ENCODE assay signal across 21 cellular contexts in genomic region chr17:66957951-66958579, GRCh38. TPM values are rescaled to one million over a fixed set of nuclear protein-coding genes. Genes with fewer than 3 reads are reported as not detected.
DNase-seq lines count a peak whose midpoint lies in the region; ATAC-seq, FAIRE-seq and TF ChIP-seq lines count a peak whose summit lies in the region.
"Had no signal": no experiment of that assay in that cellular context is flagged by ENCODE, and none has a peak within 500 bp of the region (broad histone marks: within the 10 kb centered on the region; RNA-seq: fewer than 3 reads in every experiment).

No MANE protein-coding gene starts in this region.

- no peaks in the 10 kb centered on the region for H3K79me1 ChIP-seq in H1 (ENCODE audit: low read depth, low read length)
- H3K79me1 ChIP-seq in mesenchymal stem cell (replicated peaks; ENCODE audit: low read length, poor library complexity, severe bottlenecking), result no peaks in the 10 kb centered on the region

- no peak for TF ChIP-seq RAD21 in H1 (IDR thresholded peaks at IDR 0.05 in 1 of 2, conservative IDR thresholded peaks at IDR 0.05 in 1 of 2; ENCODE audit: low read depth in 2 of 2, low read length in 2 of 2)

- ATAC-seq in Panc1 (no peak), HG03196 (IDR thresholded peaks at IDR 0.05; ENCODE audit: unreplicated experiment) (no peak)

- no peak overlapping the region for H3K9ac ChIP-seq in H1 (replicated peaks in 1 of 4; ENCODE audit: extremely low read depth in 1 of 4, low read depth in 3 of 4, low read length in 3 of 4)
- no peak overlapping the region for H3K9ac ChIP-seq in mesenchymal stem cell (ENCODE audit: low read length)
- no peak overlapping the region for H3K9ac ChIP-seq in stomach smooth muscle (ENCODE audit: low read length in 2 of 2)

- H2AK5ac ChIP-seq in H1 (ENCODE audit: low read depth, low read length) (no peak overlapping the region), mesenchymal stem cell (ENCODE audit: low read length, severe bottlenecking) (no peak overlapping the region)

- no peaks in the 10 kb centered on the region for H3K27me3 ChIP-seq in Panc1 (ENCODE audit: control insufficient read depth, insufficient read depth, low read length)
- peaks cover 0 to 10% (median 5%) of the 10 kb centered on the region in 4 experiments; a peak in 4 of 7 replicates for H3K27me3 ChIP-seq in H1 (replicated peaks in 1 of 4; ENCODE audit: control insufficient read depth in 3 of 4, extremely low read depth in 1 of 4, insufficient read depth in 3 of 4, low read length in 3 of 4)
- peaks cover 36 to 75% of the 10 kb centered on the region in 2 experiments for H3K27me3 ChIP-seq in mesenchymal stem cell (ENCODE audit: control insufficient read depth in 1 of 2, insufficient read depth in 1 of 2, low read length in 2 of 2)
- H3K27me3 ChIP-seq in stomach smooth muscle (ENCODE audit: control insufficient read depth in 1 of 2, insufficient read depth in 2 of 2, low read length in 2 of 2), result no peaks in the 10 kb centered on the region
- peaks cover 0 to 18% of the 10 kb centered on the region in 2 donors for H3K27me3 ChIP-seq in small intestine (ENCODE audit: control insufficient read depth in 2 of 2, insufficient read depth in 2 of 2, low read length in 2 of 2)
- peaks cover 0 to 27% (median 0%) of the 10 kb centered on the region in 3 donors for H3K27me3 ChIP-seq in stomach
- H3K27me3 ChIP-seq: adrenal gland had no signal

- 75% methylated on average over 16 of the region's 16 CpGs; no CpG with 5 or more reads in 1 of the 2 experiments for WGBS in H1 (ENCODE audit: extremely low coverage in 1 of 2, insufficient coverage in 1 of 2, insufficient read length in 1 of 2, insufficient replicate concordance in 2 of 2, low coverage in 1 of 2, low lambda C conversion rate in 2 of 2, missing lambda C conversion rate in 1 of 2), 2 experiments
- WGBS in mesenchymal stem cell, result 55% methylated on average over 16 of the region's 16 CpGs
- 52 to 57% (median 55%) methylated on average over 16 of the region's 16 CpGs for WGBS in small intestine, 3 donors
- WGBS in stomach, 5 donors, result 51 to 57% (median 54%) methylated on average over 15 to 16 of the region's 16 CpGs

- DNase-seq in Panc1 (ENCODE audit: low read depth, low spot score) (no peak), H1 (ENCODE audit: low read depth in 1 of 2, low spot score in 2 of 2) (no peak), mesenchymal stem cell (no peak), small intestine (no peak), stomach (no peak)
- DNase-seq: activated CD4-positive, alpha-beta T cell treated with anti-CD3 and anti-CD28 coated beads for 1 hour; activated gamma-delta T cell; adrenal gland; GDM1; hippocampal formation; kidney; NCI-H1105; NCI-H2107; NCI-H526 treated with DMSO at 0.1 percent for 48 hours; substantia nigra; T1000 had no signal

- H3K23ac ChIP-seq in H1 (ENCODE audit: insufficient read length) (no peak overlapping the region), mesenchymal stem cell (ENCODE audit: low read length in 2 of 2) (no peak overlapping the region)

- no peak overlapping the region for H2BK120ac ChIP-seq in H1 (replicated peaks; ENCODE audit: low read depth, low read length)
- H2BK120ac ChIP-seq in mesenchymal stem cell (ENCODE audit: low read depth, low read length), result no peak overlapping the region

- no peak for TF ChIP-seq EP300 in H1 (IDR thresholded peaks at IDR 0.05; ENCODE audit: borderline replicate concordance in 1 of 2, low read depth in 2 of 2, low read length in 2 of 2)
- no peak for TF ChIP-seq EP300 in stomach (IDR thresholded peaks at IDR 0.05)

- FAIRE-seq in H1 (lab: Jason Lieb, UNC) (no peak), small intestine (lab: Jason Lieb, UNC) (no peak)
- FAIRE-seq: kidney had no signal

- H4K20me1 ChIP-seq in H1 (replicated peaks in 1 of 2; ENCODE audit: control insufficient read depth in 1 of 2, insufficient read depth in 2 of 2, low read length in 2 of 2), result no peaks in the 10 kb centered on the region

- H3K4me1 ChIP-seq in Panc1 (ENCODE audit: control insufficient read depth, insufficient read depth, low read length) (peaks cover 50% of the 10 kb centered on the region), H1 (replicated peaks in 1 of 4; ENCODE audit: control insufficient read depth in 3 of 4, insufficient read depth in 4 of 4, low read length in 3 of 4) (peaks cover 0 to 7% (median under 1%) of the 10 kb centered on the region in 4 experiments; a peak in 4 of 7 replicates), mesenchymal stem cell (ENCODE audit: control insufficient read depth, insufficient read depth, low read depth, low read length) (peaks cover under 1% of the 10 kb centered on the region), stomach smooth muscle (ENCODE audit: control insufficient read depth, insufficient read depth, low read length) (peaks cover 26% of the 10 kb centered on the region), small intestine (ENCODE audit: control insufficient read depth in 2 of 2, insufficient read depth in 1 of 2, low read depth in 1 of 2, low read length in 1 of 2) (no peaks in the 10 kb centered on the region), stomach (peaks cover 0 to 11% (median 2%) of the 10 kb centered on the region in 4 donors)
- H3K4me1 ChIP-seq: adrenal gland, HAP-1 had no signal

- no peak overlapping the region for H2BK20ac ChIP-seq in H1 (ENCODE audit: low read length)

- no peaks in the 10 kb centered on the region for H3K23me2 ChIP-seq in H1 (ENCODE audit: low read depth, low read length)

- H3K56ac ChIP-seq in H1 (replicated peaks; ENCODE audit: insufficient read length, low read depth, low read length), result no peak overlapping the region

- CTCF ChIA-PET in Panc1 (lab: Charles Lee) (no interaction called here), H1 (lab: Charles Lee; ENCODE audit: partially characterized antibody) (interaction anchor here (0.7 to 2.2 kb wide), 6 partner anchors 14 to 59 kb away, joined by 3 to 10 read pairs (median 4); no protein-coding TSS in a partner anchor)

- no peak overlapping the region for H4K91ac ChIP-seq in H1 (replicated peaks; ENCODE audit: insufficient read length, low read length)
- H4K91ac ChIP-seq in mesenchymal stem cell (ENCODE audit: low read length), result no peak overlapping the region

- TF ChIP-seq CTCF in Panc1 (IDR thresholded peaks at IDR 0.05) (no peak), H1 (IDR thresholded peaks at IDR 0.05; ENCODE audit: control extremely low read depth in 1 of 3, insufficient read depth in 1 of 3, low read depth in 1 of 3, low read length in 3 of 3) (no peak), stomach (IDR thresholded peaks at IDR 0.05) (no peak)

- no peak overlapping the region for H3K4me2 ChIP-seq in H1 (ENCODE audit: insufficient read depth in 1 of 2, low read depth in 2 of 2, low read length in 2 of 2)
- H3K4me2 ChIP-seq in mesenchymal stem cell (ENCODE audit: low read length, poor library complexity, severe bottlenecking), result no peak overlapping the region

- H2BK15ac ChIP-seq in H1 (ENCODE audit: low read length), result peak overlapping the region; percentile 5; the same call in 1 of the 2 replicates
- no peak overlapping the region for H2BK15ac ChIP-seq in mesenchymal stem cell (ENCODE audit: low read depth, poor library complexity, severe bottlenecking)

- H3K14ac ChIP-seq in H1 (ENCODE audit: insufficient read length), result no peak overlapping the region
- H3K14ac ChIP-seq in mesenchymal stem cell (ENCODE audit: low read length in 2 of 2), result no peak overlapping the region

- POLR2A ChIA-PET in Panc1 (lab: Charles Lee) (no interaction called here), H1 (lab: Charles Lee; ENCODE audit: partially characterized antibody) (no interaction called here)

- H3K79me2 ChIP-seq in H1 (ENCODE audit: control insufficient read depth in 1 of 2, insufficient read depth in 2 of 2, low read length in 2 of 2), result no peaks in the 10 kb centered on the region

- H3K4ac ChIP-seq in H1 (replicated peaks; ENCODE audit: insufficient read length, low read depth, low read length), result no peak overlapping the region
- H3K4ac ChIP-seq in mesenchymal stem cell (ENCODE audit: low read depth in 1 of 2, low read length in 2 of 2), result no peak overlapping the region

- H2BK5ac ChIP-seq in H1 (ENCODE audit: low read depth, low read length) (no peak overlapping the region), mesenchymal stem cell (ENCODE audit: low read depth, low read length, poor library complexity, severe bottlenecking) (no peak overlapping the region)

- intact Hi-C loops in Panc1 (cut with micrococcal nuclease; ENCODE audit: unreplicated experiment), result no loop called here
- intact Hi-C loops in stomach (cut with DNase I; ENCODE audit: low total_unique reads), result no loop called here

- H3K9me3 ChIP-seq in Panc1 (ENCODE audit: control insufficient read depth, insufficient read depth, low read depth, low read length), result no peaks in the 10 kb centered on the region
- H3K9me3 ChIP-seq in H1 (ENCODE audit: insufficient read depth in 2 of 2, low read depth in 1 of 2, low read length in 1 of 2), result no peaks in the 10 kb centered on the region
- no peaks in the 10 kb centered on the region for H3K9me3 ChIP-seq in mesenchymal stem cell (ENCODE audit: control insufficient read depth, low read length)
- H3K9me3 ChIP-seq in stomach smooth muscle (ENCODE audit: control insufficient read depth in 2 of 2, low read length in 2 of 2), result no peaks in the 10 kb centered on the region
- H3K9me3 ChIP-seq in small intestine (ENCODE audit: control insufficient read depth, low read depth), result no peaks in the 10 kb centered on the region
- no peaks in the 10 kb centered on the region for H3K9me3 ChIP-seq in stomach
- H3K9me3 ChIP-seq: adrenal gland, HAP-1, neutrophil had no signal

- in situ Hi-C loops in Panc1 (cut with HindIII; ENCODE audit: low pct_unique_long_range_greater_than_20kb, low sequenced_read_pairs), result no loop called here

- no TSS peak for BruUV-seq in Panc1 (replicated peaks; lab: Mats Ljungman, UMichigan)

- no peak overlapping the region for H3K18ac ChIP-seq in H1 (ENCODE audit: extremely low read depth, low read length)
- no peak overlapping the region for H3K18ac ChIP-seq in mesenchymal stem cell (ENCODE audit: low read depth in 1 of 2, low read length in 2 of 2)

- H3K36me3 ChIP-seq in Panc1 (ENCODE audit: control insufficient read depth, insufficient read depth, low read length) (no peaks in the 10 kb centered on the region), H1 (ENCODE audit: control insufficient read depth in 2 of 4, insufficient read depth in 4 of 4, low read length in 3 of 4) (no peaks in the 10 kb centered on the region), mesenchymal stem cell (ENCODE audit: control insufficient read depth in 1 of 2, insufficient read depth in 2 of 2, low read depth in 1 of 2, low read length in 2 of 2) (no peaks in the 10 kb centered on the region), stomach smooth muscle (ENCODE audit: control insufficient read depth in 2 of 2, insufficient read depth in 2 of 2, low read length in 2 of 2) (no peaks in the 10 kb centered on the region), small intestine (ENCODE audit: control insufficient read depth in 2 of 2, insufficient read depth in 2 of 2, low read length in 2 of 2) (no peaks in the 10 kb centered on the region), stomach (no peaks in the 10 kb centered on the region)
- H3K36me3 ChIP-seq: adrenal gland, HAP-1, neutrophil had no signal

- no peak for TF ChIP-seq POLR2A in H1 (IDR thresholded peaks at IDR 0.05; ENCODE audit: control extremely low read depth in 1 of 2, low read depth in 2 of 2, low read length in 2 of 2)
- no peak for TF ChIP-seq POLR2A in stomach (IDR thresholded peaks at IDR 0.05)

- H2BK12ac ChIP-seq in H1 (ENCODE audit: low read depth, low read length) (no peak overlapping the region), mesenchymal stem cell (ENCODE audit: low read length in 2 of 2) (no peak overlapping the region)

- H3K4me3 ChIP-seq in Panc1 (ENCODE audit: low read depth in 2 of 2, low read length in 2 of 2) (no peak overlapping the region), H1 (ENCODE audit: extremely low read depth in 1 of 4, insufficient read depth in 2 of 4, low read depth in 3 of 4, low read length in 4 of 4) (no peak overlapping the region), mesenchymal stem cell (ENCODE audit: insufficient read depth in 1 of 2, low read depth in 1 of 2, low read length in 2 of 2) (no peak overlapping the region), stomach smooth muscle (ENCODE audit: low read length in 2 of 2) (no peak overlapping the region), small intestine (ENCODE audit: low read depth in 1 of 2, low read length in 2 of 2) (no peak overlapping the region), stomach (no peak overlapping the region)
- H3K4me3 ChIP-seq: adrenal gland, HAP-1, SK-N-MC had no signal

- H4K8ac ChIP-seq in H1 (ENCODE audit: extremely low read depth, insufficient read depth, low read length) (no peak overlapping the region; the same call in 1 of the 2 replicates), mesenchymal stem cell (ENCODE audit: low read length) (no peak overlapping the region)

- no peak overlapping the region for H4K5ac ChIP-seq in H1 (ENCODE audit: insufficient read length, low read depth, low read length)

- H3K27ac ChIP-seq in Panc1 (ENCODE audit: low read length) (peak overlapping the region; percentile 65), H1 (ENCODE audit: low read depth, low read length) (no peak overlapping the region), mesenchymal stem cell (ENCODE audit: low read length, poor library complexity, severe bottlenecking) (no peak overlapping the region), stomach smooth muscle (ENCODE audit: low read length) (peak overlapping the region; percentile 66), small intestine (ENCODE audit: low read depth in 1 of 2, low read length in 1 of 2) (no peak overlapping the region), stomach (peak overlapping the region in 1 of 5 donors; percentile 71)
- H3K27ac ChIP-seq: adrenal gland, neutrophil, SK-N-MC had no signal

- H2AFZ ChIP-seq in H1 (ENCODE audit: low read length) (no peak overlapping the region), mesenchymal stem cell (ENCODE audit: low read depth, low read length) (peak overlapping the region; percentile 30)

RNA-seq across cellular contexts. Expression of gene CACNG4, which starts 6.4 kb away (rescaled TPM):
- total RNA-seq in Panc1 (2021; ENCODE audit: unreplicated experiment) (40.3 TPM), stomach (1 to 10 TPM in 2 of 5 donors, under 1 TPM in 1, not detected in 2; 0.45 to 8.8 (median 1.5) TPM)
- polyA plus RNA-seq in Panc1 (2012; ENCODE audit: insufficient read length), result 37.7 TPM
- 5.6 and 5.9 TPM in 2 replicates for total RNA-seq in H1 (2021; fragmentation: NEBNext Ultra II Directional; extraction: Animal tissue kit (Norgen Biotek cat#: 25700))
- polyA plus RNA-seq in H1 (2011; rRNA removed) (3.6 and 5.3 TPM in 2 replicates), small intestine (under 1 TPM in 2 of 3 donors, not detected in 1; 0.27 to 0.51 TPM), stomach (1 to 10 TPM in 1 of 3 donors, under 1 TPM in 2; 0.15 to 3.1 (median 0.33) TPM)
- polyA plus RNA-seq in H1 (2011; cell fraction: cytosol; rRNA removed), result 2.7 TPM
- polyA plus RNA-seq in H1 (2011; cell fraction: nucleus; rRNA removed), result 3.2 TPM
- 2.5 to 4.2 TPM (median 3.9 TPM) in 4 replicates for polyA plus RNA-seq in H1 (2012, experiment 1 of 2)
- polyA plus RNA-seq in H1 (2012, experiment 2 of 2), result 4.1 TPM
- polyA plus RNA-seq in H1 (2013, experiment 1 of 2), result 3.8 TPM
- 4.1 TPM for polyA plus RNA-seq in H1 (2013, experiment 2 of 2)
- polyA minus RNA-seq in H1 (2011; rRNA and poly(A)+ RNA removed), result 1.4 and 2.0 TPM in 2 replicates
- 2.6 TPM for polyA minus RNA-seq in H1 (2011; cell fraction: cytosol; rRNA and poly(A)+ RNA removed)
- 1.2 TPM for polyA minus RNA-seq in H1 (2011; cell fraction: nucleus; rRNA and poly(A)+ RNA removed)
- polyA plus RNA-seq in mesenchymal stem cell (2013, experiment 1 of 2), result 0.04 TPM
- polyA plus RNA-seq in mesenchymal stem cell (2013, experiment 2 of 2), result 0.03 TPM

Comparison
In these comparisons a context has a peak if more than half of its experiments do, and no peak if none do; other contexts are left out.
1. H3K27ac ChIP-seq: peak in Panc1 (single experiment) and stomach smooth muscle (single experiment); none in H1 (single experiment), mesenchymal stem cell (single experiment) and small intestine (0 of 2).